Comparison of ENCODE assay signal across 13 cellular contexts in genomic region chr20:16760431-16761304, GRCh38. TPM values are rescaled to one million over a fixed set of nuclear protein-coding genes. Genes with fewer than 3 reads are reported as not detected.
A peak's percentile ranks its signal among the peaks of the same experiment; 100 is the strongest.
DNase-seq lines count a peak whose midpoint lies in the region; ATAC-seq, FAIRE-seq and TF ChIP-seq lines count a peak whose summit lies in the region.
"Had no signal": no experiment of that assay in that cellular context is flagged by ENCODE, and none has a peak within 500 bp of the region (broad histone marks: within the 10 kb centered on the region; RNA-seq: fewer than 3 reads in every experiment).

No MANE protein-coding gene starts in this region.

- H3K27me3 ChIP-seq in left ventricle myocardium inferior (ENCODE audit: low read depth) = peaks cover 19% of the 10 kb centered on the region
- peaks cover 22 to 30% of the 10 kb centered on the region in 2 experiments for H3K27me3 ChIP-seq in mesenchymal stem cell (ENCODE audit: control insufficient read depth in 1 of 2, insufficient read depth in 1 of 2, low read length in 2 of 2)
- H3K27me3 ChIP-seq in ovary = no peaks in the 10 kb centered on the region
- H3K27me3 ChIP-seq: SJSA1 had no signal

- no peak overlapping the region for H2BK5ac ChIP-seq in mesenchymal stem cell (ENCODE audit: low read depth, low read length, poor library complexity, severe bottlenecking)

- no peak overlapping the region for H3K4ac ChIP-seq in mesenchymal stem cell (ENCODE audit: low read depth in 1 of 2, low read length in 2 of 2)

- DNase-seq in Right ventricle myocardium superior (no peak), left ventricle myocardium inferior (no peak), amniotic epithelial cell (ENCODE audit: low read depth) (peak; percentile 32), mesenchymal stem cell (peak; percentile 0), ovary (no peak), H54 (ENCODE audit: insufficient read length, low spot score) (no peak), SW480 (ENCODE audit: low spot score) (no peak)
- no peak for DNase-seq in activated T-helper 2 cell treated with anti-CD3 and anti-CD28 coated beads, Interferon-gamma antibody, Interleukin-2, Interleukin-4, amounts not matched to agents 10 μg/mL and 5 μg/mL and 100 μg/mL, durations not matched to agents 14 hours and 24 hours and 36 hours (ENCODE audit: low spot score)
- DNase-seq: left cardiac atrium had no signal

- H3K4me3 Mint-ChIP-seq in activated T-helper 2 cell treated with anti-CD3 and anti-CD28 coated beads, Interferon-gamma antibody, Interleukin-2, Interleukin-4, amounts not matched to agents 10 μg/mL and 5 μg/mL and 100 μg/mL, durations not matched to agents 14 hours and 24 hours and 36 hours (ENCODE audit: low read depth) = no peak overlapping the region
- H3K4me3 Mint-ChIP-seq: neural crest cell had no signal

- no peak overlapping the region for H3K23ac ChIP-seq in mesenchymal stem cell (ENCODE audit: low read length in 2 of 2)

- WGBS in mesenchymal stem cell = 49% methylated on average over 11 of the region's 11 CpGs
- WGBS in ovary, 3 donors = 63 to 66% (median 63%) methylated on average over 11 of the region's 11 CpGs

- intact Hi-C loops in Right ventricle myocardium superior (cut with DNase I) (loop anchor here (10.0 kb wide), 1 partner anchor 246 kb away; no protein-coding TSS in a partner anchor), left ventricle myocardium inferior (cut with micrococcal nuclease) (loop anchor here (10.0 kb wide), 1 partner anchor 246 kb away; no protein-coding TSS in a partner anchor), ovary (cut with DNase I) (no loop called here)
- intact Hi-C loops in activated T-helper 2 cell treated with anti-CD3 and anti-CD28 coated beads, Interferon-gamma antibody, Interleukin-2, Interleukin-4, amounts not matched to agents 10 μg/mL and 5 μg/mL and 100 μg/mL, durations not matched to agents 14 hours and 24 hours and 36 hours (cut with micrococcal nuclease) = loop anchor here (2.0 kb wide), 2 partner anchors 60 to 242 kb away; no protein-coding TSS in a partner anchor

- peaks cover 8% of the 10 kb centered on the region for H3K4me1 Mint-ChIP-seq in activated T-helper 2 cell treated with anti-CD3 and anti-CD28 coated beads, Interferon-gamma antibody, Interleukin-2, Interleukin-4, amounts not matched to agents 10 μg/mL and 5 μg/mL and 100 μg/mL, durations not matched to agents 14 hours and 24 hours and 36 hours (ENCODE audit: low read depth)

- H3K4me1 ChIP-seq in left ventricle myocardium inferior = peaks cover 10% of the 10 kb centered on the region
- no peaks in the 10 kb centered on the region for H3K4me1 ChIP-seq in mesenchymal stem cell (ENCODE audit: control insufficient read depth, insufficient read depth, low read depth, low read length)
- H3K4me1 ChIP-seq in ovary (ENCODE audit: insufficient read depth) = no peaks in the 10 kb centered on the region
- H3K4me1 ChIP-seq: SJSA1 had no signal

- no peak for TF ChIP-seq POLR2A in ovary (IDR thresholded peaks at IDR 0.05)
- no peak for TF ChIP-seq POLR2A in H54 (IDR thresholded peaks at IDR 0.05; ENCODE audit: low read depth, low read length)

- no peak overlapping the region for H3K18ac ChIP-seq in mesenchymal stem cell (ENCODE audit: low read depth in 1 of 2, low read length in 2 of 2)

- ATAC-seq in Right ventricle myocardium superior (ENCODE audit: poor library complexity) = peak; percentile 43

- H2BK12ac ChIP-seq in mesenchymal stem cell (ENCODE audit: low read length in 2 of 2) = no peak overlapping the region

- H2BK15ac ChIP-seq in mesenchymal stem cell (ENCODE audit: low read depth, poor library complexity, severe bottlenecking) = no peak overlapping the region

- TF ChIP-seq CTCF in left ventricle myocardium inferior (IDR thresholded peaks at IDR 0.05; ENCODE audit: borderline replicate concordance) = no peak
- no peak for TF ChIP-seq CTCF in ovary (IDR thresholded peaks at IDR 0.05)

- H4K8ac ChIP-seq in mesenchymal stem cell (ENCODE audit: low read length) = no peak overlapping the region

- no peak overlapping the region for H2AFZ ChIP-seq in mesenchymal stem cell (ENCODE audit: low read depth, low read length)

- H3K9me3 ChIP-seq in left ventricle myocardium inferior (replicated peaks) (no peaks in the 10 kb centered on the region), mesenchymal stem cell (ENCODE audit: control insufficient read depth, low read length) (no peaks in the 10 kb centered on the region), ovary (no peaks in the 10 kb centered on the region)
- H3K9me3 ChIP-seq: SJSA1 had no signal

- H2BK120ac ChIP-seq in mesenchymal stem cell (ENCODE audit: low read depth, low read length) = no peak overlapping the region

- no peak overlapping the region for H4K91ac ChIP-seq in mesenchymal stem cell (ENCODE audit: low read length)

- H3K9me3 Mint-ChIP-seq in activated T-helper 2 cell treated with anti-CD3 and anti-CD28 coated beads, Interferon-gamma antibody, Interleukin-2, Interleukin-4, amounts not matched to agents 10 μg/mL and 5 μg/mL and 100 μg/mL, durations not matched to agents 14 hours and 24 hours and 36 hours = peaks cover 7% of the 10 kb centered on the region
- H3K9me3 Mint-ChIP-seq: neural crest cell had no signal

- H3K36me3 ChIP-seq in left ventricle myocardium inferior (no peaks in the 10 kb centered on the region), mesenchymal stem cell (ENCODE audit: control insufficient read depth in 1 of 2, insufficient read depth in 2 of 2, low read depth in 1 of 2, low read length in 2 of 2) (no peaks in the 10 kb centered on the region), ovary (no peaks in the 10 kb centered on the region)
- H3K36me3 ChIP-seq: SJSA1 had no signal

- H3K14ac ChIP-seq in mesenchymal stem cell (ENCODE audit: low read length in 2 of 2) = no peak overlapping the region

- H3K27ac ChIP-seq in left ventricle myocardium inferior (replicated peaks) (no peak overlapping the region), mesenchymal stem cell (ENCODE audit: low read length, poor library complexity, severe bottlenecking) (no peak overlapping the region), ovary (no peak overlapping the region)
- H3K27ac ChIP-seq: SJSA1 had no signal

- H3K79me1 ChIP-seq in mesenchymal stem cell (replicated peaks; ENCODE audit: low read length, poor library complexity, severe bottlenecking) = no peaks in the 10 kb centered on the region

- no peak for FAIRE-seq in H54 (lab: Jason Lieb, UNC)

- no peak for TF ChIP-seq EP300 in ovary (IDR thresholded peaks at IDR 0.05)

- H3K27me3 Mint-ChIP-seq in activated T-helper 2 cell treated with anti-CD3 and anti-CD28 coated beads, Interferon-gamma antibody, Interleukin-2, Interleukin-4, amounts not matched to agents 10 μg/mL and 5 μg/mL and 100 μg/mL, durations not matched to agents 14 hours and 24 hours and 36 hours (ENCODE audit: low read depth) = peaks cover 28% of the 10 kb centered on the region

- H3K36me3 Mint-ChIP-seq in activated T-helper 2 cell treated with anti-CD3 and anti-CD28 coated beads, Interferon-gamma antibody, Interleukin-2, Interleukin-4, amounts not matched to agents 10 μg/mL and 5 μg/mL and 100 μg/mL, durations not matched to agents 14 hours and 24 hours and 36 hours (ENCODE audit: low read depth) = no peaks in the 10 kb centered on the region

- no peak overlapping the region for H3K27ac Mint-ChIP-seq in activated T-helper 2 cell treated with anti-CD3 and anti-CD28 coated beads, Interferon-gamma antibody, Interleukin-2, Interleukin-4, amounts not matched to agents 10 μg/mL and 5 μg/mL and 100 μg/mL, durations not matched to agents 14 hours and 24 hours and 36 hours

- no peak overlapping the region for H3K4me2 ChIP-seq in mesenchymal stem cell (ENCODE audit: low read length, poor library complexity, severe bottlenecking)

- H3K4me3 ChIP-seq in left ventricle myocardium inferior (no peak overlapping the region), mesenchymal stem cell (ENCODE audit: insufficient read depth in 1 of 2, low read depth in 1 of 2, low read length in 2 of 2) (no peak overlapping the region), ovary (no peak overlapping the region)
- H3K4me3 ChIP-seq: SJSA1 had no signal

- no peak overlapping the region for H3K9ac ChIP-seq in mesenchymal stem cell (ENCODE audit: low read length)

- H2AK5ac ChIP-seq in mesenchymal stem cell (ENCODE audit: low read length, severe bottlenecking) = no peak overlapping the region

RNA-seq across cellular contexts. Expression of gene OTOR, which starts 12.5 kb away (rescaled TPM):
- total RNA-seq in Right ventricle myocardium superior = not detected
- not detected for total RNA-seq in left ventricle myocardium inferior
- polyA plus RNA-seq in mesenchymal stem cell (2013, experiment 1 of 2) = not detected
- not detected for polyA plus RNA-seq in mesenchymal stem cell (2013, experiment 2 of 2)
- total RNA-seq in ovary = not detected
- not detected for polyA plus RNA-seq in ovary
- total RNA-seq in activated T-helper 2 cell treated with anti-CD3 and anti-CD28 coated beads, Interferon-gamma antibody, Interleukin-2, Interleukin-4, amounts not matched to agents 10 μg/mL and 5 μg/mL and 100 μg/mL, durations not matched to agents 14 hours and 24 hours and 36 hours = not detected in 2 replicates
- total RNA-seq: A673, left cardiac atrium, neural crest cell, SJSA1, subcutaneous adipose tissue had no signal

RNA-seq across cellular contexts. Expression of gene SNRPB2, which starts 30.8 kb away (rescaled TPM):
- total RNA-seq in Right ventricle myocardium superior = 28.5 TPM
- total RNA-seq in left ventricle myocardium inferior = 35.0 TPM
- polyA plus RNA-seq in mesenchymal stem cell (2013, experiment 1 of 2) = 112 TPM
- 116 TPM for polyA plus RNA-seq in mesenchymal stem cell (2013, experiment 2 of 2)
- 10 to 100 TPM; 20.6 to 53.4 (median 44.1) TPM for total RNA-seq in ovary
- polyA plus RNA-seq in ovary = 10 to 100 TPM; 64.6 to 67.4 TPM
- 115 and 125 TPM in 2 replicates for total RNA-seq in activated T-helper 2 cell treated with anti-CD3 and anti-CD28 coated beads, Interferon-gamma antibody, Interleukin-2, Interleukin-4, amounts not matched to agents 10 μg/mL and 5 μg/mL and 100 μg/mL, durations not matched to agents 14 hours and 24 hours and 36 hours

Comparison
In these comparisons a context has a peak if more than half of its experiments do, and no peak if none do; other contexts are left out.
1. DNase-seq: peak in amniotic epithelial cell (single experiment) and mesenchymal stem cell (single experiment); none in Right ventricle myocardium superior (single experiment), left ventricle myocardium inferior (single experiment), ovary (0 of 5), H54 (single experiment), SW480 (single experiment) and activated T-helper 2 cell treated with anti-CD3 and anti-CD28 coated beads, Interferon-gamma antibody, Interleukin-2, Interleukin-4, amounts not matched to agents 10 μg/mL and 5 μg/mL and 100 μg/mL, durations not matched to agents 14 hours and 24 hours and 36 hours (single experiment).
2. intact Hi-C loops: an anchor here in Right ventricle myocardium superior (10.0 kb wide), left ventricle myocardium inferior (10.0 kb wide) and activated T-helper 2 cell treated with anti-CD3 and anti-CD28 coated beads, Interferon-gamma antibody, Interleukin-2, Interleukin-4, amounts not matched to agents 10 μg/mL and 5 μg/mL and 100 μg/mL, durations not matched to agents 14 hours and 24 hours and 36 hours (2.0 kb wide); none called in ovary.